ENCODE assay signal across 1 cellular context in the genomic region with DNA sequence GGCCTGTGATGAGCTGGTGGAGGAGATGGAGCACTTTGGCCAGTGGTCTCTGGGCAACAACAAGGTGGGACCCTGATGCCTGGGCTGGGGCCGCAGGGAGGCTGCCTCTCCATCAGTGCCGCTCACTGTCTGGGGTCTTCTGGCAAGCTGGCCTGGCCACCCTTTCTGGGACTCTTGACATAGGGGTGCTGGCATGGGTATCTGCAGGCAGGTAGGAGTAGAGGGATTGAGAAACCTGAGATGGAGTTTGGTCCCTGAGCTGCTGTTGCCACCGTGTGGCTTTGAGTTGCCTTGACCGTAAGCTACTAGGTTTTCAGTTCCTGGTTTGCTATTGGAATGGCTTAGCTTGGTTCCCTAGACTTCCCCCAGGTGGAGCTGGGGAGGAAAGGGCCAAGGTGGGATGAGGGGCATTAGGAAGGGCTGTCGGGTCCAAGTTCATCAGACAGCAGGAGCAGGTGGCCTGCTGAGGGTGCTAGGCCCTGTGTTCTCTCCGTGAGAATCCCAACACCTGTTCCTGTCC.
TF ChIP-seq lines count a peak whose summit lies in the region.

No MANE protein-coding gene starts in this region.

TF ChIP-seq in WTC11, 78 proteins besides CTCF, POLR2A, EP300 and RAD21 (continued from another document):
- TF ChIP-seq, protein P1, sequence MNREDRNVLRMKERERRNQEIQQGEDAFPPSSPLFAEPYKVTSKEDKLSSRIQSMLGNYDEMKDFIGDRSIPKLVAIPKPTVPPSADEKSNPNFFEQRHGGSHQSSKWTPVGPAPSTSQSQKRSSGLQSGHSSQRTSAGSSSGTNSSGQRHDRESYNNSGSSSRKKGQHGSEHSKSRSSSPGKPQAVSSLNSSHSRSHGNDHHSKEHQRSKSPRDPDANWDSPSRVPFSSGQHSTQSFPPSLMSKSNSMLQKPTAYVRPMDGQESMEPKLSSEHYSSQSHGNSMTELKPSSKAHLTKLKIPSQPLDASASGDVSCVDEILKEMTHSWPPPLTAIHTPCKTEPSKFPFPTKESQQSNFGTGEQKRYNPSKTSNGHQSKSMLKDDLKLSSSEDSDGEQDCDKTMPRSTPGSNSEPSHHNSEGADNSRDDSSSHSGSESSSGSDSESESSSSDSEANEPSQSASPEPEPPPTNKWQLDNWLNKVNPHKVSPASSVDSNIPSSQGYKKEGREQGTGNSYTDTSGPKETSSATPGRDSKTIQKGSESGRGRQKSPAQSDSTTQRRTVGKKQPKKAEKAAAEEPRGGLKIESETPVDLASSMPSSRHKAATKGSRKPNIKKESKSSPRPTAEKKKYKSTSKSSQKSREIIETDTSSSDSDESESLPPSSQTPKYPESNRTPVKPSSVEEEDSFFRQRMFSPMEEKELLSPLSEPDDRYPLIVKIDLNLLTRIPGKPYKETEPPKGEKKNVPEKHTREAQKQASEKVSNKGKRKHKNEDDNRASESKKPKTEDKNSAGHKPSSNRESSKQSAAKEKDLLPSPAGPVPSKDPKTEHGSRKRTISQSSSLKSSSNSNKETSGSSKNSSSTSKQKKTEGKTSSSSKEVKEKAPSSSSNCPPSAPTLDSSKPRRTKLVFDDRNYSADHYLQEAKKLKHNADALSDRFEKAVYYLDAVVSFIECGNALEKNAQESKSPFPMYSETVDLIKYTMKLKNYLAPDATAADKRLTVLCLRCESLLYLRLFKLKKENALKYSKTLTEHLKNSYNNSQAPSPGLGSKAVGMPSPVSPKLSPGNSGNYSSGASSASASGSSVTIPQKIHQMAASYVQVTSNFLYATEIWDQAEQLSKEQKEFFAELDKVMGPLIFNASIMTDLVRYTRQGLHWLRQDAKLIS (CRISPR knock-in tag; IDR thresholded peaks at IDR 0.05; ENCODE audit: borderline replicate concordance), result no peak
